Comparison of ENCODE assay signal across 8 cellular contexts in genomic region chr13:31209172-31209818, GRCh38. TPM values are rescaled to one million over a fixed set of nuclear protein-coding genes. Genes with fewer than 3 reads are reported as not detected.
A peak's percentile ranks its signal among the peaks of the same experiment; 100 is the strongest.
DNase-seq lines count a peak whose midpoint lies in the region; ATAC-seq and TF ChIP-seq lines count a peak whose summit lies in the region.

No MANE protein-coding gene starts in this region.

- intact Hi-C loops in mucosa of descending colon (cut with DNase I, micrococcal nuclease), result no loop called here

- DNase-seq in COR-L47 (lab: John Stamatoyannopoulos, UW) (peak; percentile 97), NCI-H2171 (lab: John Stamatoyannopoulos, UW) (peak; percentile 57), dermis microvascular lymphatic vessel endothelial cell (ENCODE audit: low read depth in 2 of 2) (peak; percentile 35 to 41), mucosa of descending colon (no peak)
- DNase-seq in activated CD4-positive, alpha-beta T cell treated with anti-CD3 and anti-CD28 coated beads, Interleukin-2, amount 50 U/mL, for 1 hour, result no peak

- H3K4me1 ChIP-seq in mucosa of descending colon (ENCODE audit: low read depth), result no peaks in the 10 kb centered on the region

- H3K36me3 ChIP-seq in mucosa of descending colon (ENCODE audit: low read depth), result no peaks in the 10 kb centered on the region

- H3K4me3 ChIP-seq in mucosa of descending colon, result no peak overlapping the region

- H3K9me3 ChIP-seq in mucosa of descending colon, result no peaks in the 10 kb centered on the region

- TF ChIP-seq CTCF in mucosa of descending colon (IDR thresholded peaks at IDR 0.05), result no peak

- ATAC-seq in mucosa of descending colon (peak; percentile 12), GM18861 (IDR thresholded peaks at IDR 0.05; ENCODE audit: unreplicated experiment) (no peak), HG02642 (IDR thresholded peaks at IDR 0.05; ENCODE audit: poor library complexity, unreplicated experiment) (no peak), GM21515 (IDR thresholded peaks at IDR 0.05; ENCODE audit: unreplicated experiment) (no peak)

RNA-seq across cellular contexts. Expression of gene B3GLCT, which starts 9.5 kb away (rescaled TPM):
- total RNA-seq in dermis microvascular lymphatic vessel endothelial cell (30.8 and 33.0 TPM in 2 replicates), mucosa of descending colon (1 to 10 TPM; 3.1 to 5.1 (median 4.0) TPM)

RNA-seq across cellular contexts. Expression of gene HSPH1, which starts 47.6 kb away (rescaled TPM):
- 54.4 and 59.3 TPM in 2 replicates for total RNA-seq in dermis microvascular lymphatic vessel endothelial cell
- 10 to 100 TPM; 24.3 to 80.0 (median 44.0) TPM for total RNA-seq in mucosa of descending colon

Comparison
In these comparisons a context has a peak if more than half of its experiments do, and no peak if none do; other contexts are left out.
1. DNase-seq: peak in COR-L47 (single experiment), NCI-H2171 (single experiment) and dermis microvascular lymphatic vessel endothelial cell (2 of 2); none in mucosa of descending colon (0 of 3) and activated CD4-positive, alpha-beta T cell treated with anti-CD3 and anti-CD28 coated beads, Interleukin-2, amount 50 U/mL, for 1 hour (single experiment).